ENCODE assay signal across 12 cellular contexts in the genomic region with DNA sequence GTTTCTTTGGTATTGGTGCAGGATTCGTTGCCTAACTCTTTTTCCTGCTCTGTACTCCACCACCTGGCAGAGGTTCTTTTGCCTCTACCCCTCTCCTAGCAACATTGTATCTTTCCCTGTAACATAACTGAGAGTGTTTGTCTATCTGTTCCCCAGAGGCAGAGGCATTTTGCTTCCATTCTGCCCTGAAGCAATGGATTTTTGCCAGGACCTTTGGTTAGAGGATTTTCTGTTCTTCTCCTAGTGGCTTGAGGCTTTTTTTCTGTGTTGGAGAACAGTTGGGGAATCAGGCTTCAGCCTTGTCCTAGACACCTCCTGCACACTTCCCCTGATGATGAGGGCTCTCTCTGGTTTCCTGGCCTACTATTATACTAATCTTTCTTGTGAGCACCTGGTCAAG.
DNase-seq lines count a peak whose midpoint lies in the region; ATAC-seq and TF ChIP-seq lines count a peak whose summit lies in the region.
"Had no signal": no experiment of that assay in that cellular context is flagged by ENCODE, and none has a peak within 500 bp of the region (broad histone marks: within the 10 kb centered on the region; RNA-seq: fewer than 3 reads in every experiment).

No MANE protein-coding gene starts in this region.

- H3K4me1 ChIP-seq in GM23338 (ENCODE audit: insufficient read depth) (0 out of 2 replicates have a peak, but pooled peaks cover 3% of the 10 kb centered on the region), upper lobe of right lung (peaks cover 12% of the 10 kb centered on the region)

- H3F3A ChIP-seq in GM23338 (replicated peaks; ENCODE audit: low read depth), result no peaks in the 10 kb centered on the region

- peaks cover 7% of the 10 kb centered on the region; the same call in 1 of the 2 replicates for H3K79me2 ChIP-seq in GM23338 (replicated peaks; ENCODE audit: insufficient read depth)

- DNase-seq in AG08395 (ENCODE audit: low spot score), result peak; percentile 15
- DNase-seq in GM23338 (ENCODE audit: low spot score), result no peak
- peak; percentile 13 to 73 for DNase-seq in cardiac fibroblast (ENCODE audit: low read depth in 2 of 2)
- DNase-seq in iris pigment epithelial cell (ENCODE audit: low read depth), result peak; percentile 51
- no peak for DNase-seq in NCI-H2107 (lab: John Stamatoyannopoulos, UW)
- no peak for DNase-seq in GM20000 (ENCODE audit: low spot score)
- no peak for DNase-seq in upper lobe of right lung
- DNase-seq: activated T-cell treated with anti-CD3 and anti-CD28 coated beads, Interleukin-2, amount 50 U/mL, for 48 hours; Karpas-422; SHP77 treated with DMSO at 0.1 percent for 48 hours; upper lobe of left lung had no signal

- H3K4me3 Mint-ChIP-seq in GM23338, result no peak overlapping the region
- H3K4me3 Mint-ChIP-seq in stimulated activated memory B cell treated with anti-CD40 and anti-IgM and Interleukin-4, amounts not matched to agents 10 μg/mL and 1 μg/mL and 100 μg/mL, for 72 hours, result no peak overlapping the region

- TF ChIP-seq CTCF in GM23338 (conservative IDR thresholded peaks at IDR 0.05; ENCODE audit: low read depth in 2 of 2), result no peak
- TF ChIP-seq CTCF in cardiac fibroblast (IDR thresholded peaks at IDR 0.05; ENCODE audit: low read depth, low read length), result no peak
- no peak for TF ChIP-seq CTCF in GM20000 (IDR thresholded peaks at IDR 0.05; ENCODE audit: extremely low read depth, missing control alignments)
- TF ChIP-seq CTCF in upper lobe of right lung (IDR thresholded peaks at IDR 0.05), result no peak

- H3K4me2 ChIP-seq in GM23338, result no peak overlapping the region

- no peak overlapping the region for H2AFZ ChIP-seq in GM23338

- H3K36me3 ChIP-seq in GM23338 (ENCODE audit: insufficient read depth) (no peaks in the 10 kb centered on the region), upper lobe of right lung (no peaks in the 10 kb centered on the region)

- ATAC-seq in GM23338, result no peak
- ATAC-seq in stimulated activated memory B cell treated with anti-CD40 and anti-IgM and Interleukin-4, amounts not matched to agents 10 μg/mL and 1 μg/mL and 100 μg/mL, for 72 hours, result no peak
- no peak for ATAC-seq in upper lobe of right lung

- no peak overlapping the region for H3K4me3 ChIP-seq in GM23338
- H3K4me3 ChIP-seq in cardiac fibroblast (replicated peaks in 1 of 2; ENCODE audit: low read depth in 2 of 2, low read length in 2 of 2), result no peak overlapping the region
- no peak overlapping the region for H3K4me3 ChIP-seq in upper lobe of right lung
- H3K4me3 ChIP-seq: upper lobe of left lung had no signal

- H3K27me3 ChIP-seq in GM23338 (ENCODE audit: insufficient read depth) (no peaks in the 10 kb centered on the region), upper lobe of right lung (no peaks in the 10 kb centered on the region)
- H3K27me3 ChIP-seq: upper lobe of left lung had no signal

- H3K27me3 Mint-ChIP-seq in GM23338 (ENCODE audit: insufficient read depth, low read depth, poor library complexity), result no peaks in the 10 kb centered on the region
- H3K27me3 Mint-ChIP-seq in stimulated activated memory B cell treated with anti-CD40 and anti-IgM and Interleukin-4, amounts not matched to agents 10 μg/mL and 1 μg/mL and 100 μg/mL, for 72 hours, result no peaks in the 10 kb centered on the region

- intact Hi-C loops in upper lobe of right lung (cut with DNase I), result no loop called here

- no peaks in the 10 kb centered on the region for H3K9me3 ChIP-seq in upper lobe of right lung
- H3K9me3 ChIP-seq: upper lobe of left lung had no signal

- H3K27ac ChIP-seq in GM23338 (ENCODE audit: low read depth), result no peak overlapping the region
- no peak overlapping the region for H3K27ac ChIP-seq in upper lobe of right lung
- H3K27ac ChIP-seq: upper lobe of left lung had no signal

- no peaks in the 10 kb centered on the region for H4K20me1 ChIP-seq in GM23338 (replicated peaks; ENCODE audit: insufficient read depth)

- H3K36me3 Mint-ChIP-seq in GM23338 (ENCODE audit: low read depth), result peaks cover 23% of the 10 kb centered on the region
- peaks cover 67% of the 10 kb centered on the region for H3K36me3 Mint-ChIP-seq in stimulated activated memory B cell treated with anti-CD40 and anti-IgM and Interleukin-4, amounts not matched to agents 10 μg/mL and 1 μg/mL and 100 μg/mL, for 72 hours

- peaks cover 4% of the 10 kb centered on the region; the same call in 1 of the 3 replicates for H3K9me3 Mint-ChIP-seq in GM23338
- peaks cover 15% of the 10 kb centered on the region for H3K9me3 Mint-ChIP-seq in stimulated activated memory B cell treated with anti-CD40 and anti-IgM and Interleukin-4, amounts not matched to agents 10 μg/mL and 1 μg/mL and 100 μg/mL, for 72 hours

- H3K4me1 Mint-ChIP-seq in GM23338, result peaks cover 8% of the 10 kb centered on the region; the same call in 2 of the 3 replicates
- H3K4me1 Mint-ChIP-seq in stimulated activated memory B cell treated with anti-CD40 and anti-IgM and Interleukin-4, amounts not matched to agents 10 μg/mL and 1 μg/mL and 100 μg/mL, for 72 hours, result peaks cover 41% of the 10 kb centered on the region

- H3K9me2 ChIP-seq in GM23338 (ENCODE audit: insufficient read depth), result no peaks in the 10 kb centered on the region; the same call in 1 of the 2 replicates

- H3K27ac Mint-ChIP-seq in GM23338, result peak overlapping the region; percentile 25; the same call in 1 of the 2 replicates
- H3K27ac Mint-ChIP-seq in stimulated activated memory B cell treated with anti-CD40 and anti-IgM and Interleukin-4, amounts not matched to agents 10 μg/mL and 1 μg/mL and 100 μg/mL, for 72 hours, result no peak overlapping the region

TF ChIP-seq in GM23338, 12 proteins besides CTCF, POLR2A, EP300 and RAD21:
- TF ChIP-seq POLR2AphosphoS5 (IDR thresholded peaks at IDR 0.05; ENCODE audit: low read depth) (no peak), EZH2phosphoT487 (IDR thresholded peaks at IDR 0.05; ENCODE audit: unreplicated experiment) (no peak)
- TF ChIP-seq, protein P1, sequence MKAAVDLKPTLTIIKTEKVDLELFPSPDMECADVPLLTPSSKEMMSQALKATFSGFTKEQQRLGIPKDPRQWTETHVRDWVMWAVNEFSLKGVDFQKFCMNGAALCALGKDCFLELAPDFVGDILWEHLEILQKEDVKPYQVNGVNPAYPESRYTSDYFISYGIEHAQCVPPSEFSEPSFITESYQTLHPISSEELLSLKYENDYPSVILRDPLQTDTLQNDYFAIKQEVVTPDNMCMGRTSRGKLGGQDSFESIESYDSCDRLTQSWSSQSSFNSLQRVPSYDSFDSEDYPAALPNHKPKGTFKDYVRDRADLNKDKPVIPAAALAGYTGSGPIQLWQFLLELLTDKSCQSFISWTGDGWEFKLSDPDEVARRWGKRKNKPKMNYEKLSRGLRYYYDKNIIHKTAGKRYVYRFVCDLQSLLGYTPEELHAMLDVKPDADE (IDR thresholded peaks at IDR 0.05), result no peak

Comparison
In these comparisons a context has a peak if more than half of its experiments do, and no peak if none do; other contexts are left out.
1. DNase-seq: peak in AG08395 (single experiment), cardiac fibroblast (2 of 2) and iris pigment epithelial cell (single experiment); none in GM23338 (single experiment), NCI-H2107 (single experiment), GM20000 (single experiment) and upper lobe of right lung (single experiment).